1 cellular context compared by ENCODE assay signal in the genomic region with DNA sequence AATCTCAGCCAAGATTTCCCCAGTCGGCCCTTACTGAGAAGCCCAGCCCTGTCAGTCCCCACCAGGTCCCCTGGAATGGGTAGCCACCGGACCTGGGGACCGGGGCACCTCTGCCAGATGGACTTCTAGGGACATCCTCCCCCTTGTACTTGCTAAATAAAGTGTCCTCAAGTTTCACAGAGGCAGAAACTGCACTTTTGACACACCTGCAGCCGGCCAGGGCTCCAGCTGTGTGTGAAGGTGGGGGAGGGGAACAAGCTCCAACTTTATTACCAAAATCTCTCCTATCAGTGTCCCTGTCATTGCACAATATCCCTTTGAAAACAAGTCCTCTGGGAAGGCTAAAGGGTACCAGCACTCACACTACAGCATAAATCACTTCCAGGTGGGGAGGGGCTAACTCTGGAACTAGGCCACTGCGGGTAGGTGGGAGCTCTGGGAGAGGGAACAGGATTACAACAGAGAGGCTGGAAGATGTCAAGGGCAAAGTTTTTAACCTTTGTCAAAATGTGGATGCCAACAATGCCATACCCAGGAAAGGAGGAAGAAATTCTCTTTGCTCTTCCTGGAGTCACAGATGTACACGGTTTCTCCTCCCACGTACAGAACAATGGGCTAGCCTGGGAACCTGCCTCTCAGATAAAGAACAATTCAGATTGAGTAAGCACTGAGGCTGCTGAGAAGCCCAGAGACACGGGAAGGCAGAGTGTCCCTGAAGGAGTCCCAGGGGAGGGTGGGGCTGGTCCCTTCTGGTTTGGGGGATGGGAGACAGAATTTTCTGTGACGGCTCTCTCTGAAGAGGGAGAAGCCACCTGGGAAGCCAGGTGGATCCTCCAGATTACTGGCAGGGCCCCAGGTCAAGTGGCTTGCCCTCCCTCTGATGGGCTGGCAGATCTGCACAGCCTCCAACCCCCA.
TF ChIP-seq lines count a peak whose summit lies in the region.

No MANE protein-coding gene starts in this region.

TF ChIP-seq in HepG2, 621 proteins besides CTCF, POLR2A, EP300 and RAD21 (continued from another document and continues in another):
- TF ChIP-seq SP140L (CRISPR knock-in tag; IDR thresholded peaks at IDR 0.05; ENCODE audit: borderline replicate concordance) = no peak
- no peak for TF ChIP-seq MZF1 (CRISPR knock-in tag; IDR thresholded peaks at IDR 0.05; ENCODE audit: borderline replicate concordance)
- TF ChIP-seq KDM1A (CRISPR knock-in tag; IDR thresholded peaks at IDR 0.05) = peak; percentile 64; the same call in 1 of the 2 replicates
- peak; percentile 59 for TF ChIP-seq THAP11 (CRISPR knock-in tag; IDR thresholded peaks at IDR 0.05)
- TF ChIP-seq SSRP1 (CRISPR knock-in tag; IDR thresholded peaks at IDR 0.05) = no peak
- no peak for TF ChIP-seq NFATC3 (CRISPR knock-in tag; IDR thresholded peaks at IDR 0.05)
- TF ChIP-seq ZNF557 (CRISPR knock-in tag; IDR thresholded peaks at IDR 0.05) = no peak; the same call in 1 of the 2 replicates
- TF ChIP-seq RFXANK (CRISPR knock-in tag; IDR thresholded peaks at IDR 0.05) = no peak
- TF ChIP-seq ZNF792 (CRISPR knock-in tag; IDR thresholded peaks at IDR 0.05) = peak; percentile 74
- 0 out of 2 replicates have a peak, but pooled peaks have one; percentile 16 for TF ChIP-seq ARNT2 (CRISPR knock-in tag; IDR thresholded peaks at IDR 0.05; ENCODE audit: low read depth)
- TF ChIP-seq, protein P1, sequence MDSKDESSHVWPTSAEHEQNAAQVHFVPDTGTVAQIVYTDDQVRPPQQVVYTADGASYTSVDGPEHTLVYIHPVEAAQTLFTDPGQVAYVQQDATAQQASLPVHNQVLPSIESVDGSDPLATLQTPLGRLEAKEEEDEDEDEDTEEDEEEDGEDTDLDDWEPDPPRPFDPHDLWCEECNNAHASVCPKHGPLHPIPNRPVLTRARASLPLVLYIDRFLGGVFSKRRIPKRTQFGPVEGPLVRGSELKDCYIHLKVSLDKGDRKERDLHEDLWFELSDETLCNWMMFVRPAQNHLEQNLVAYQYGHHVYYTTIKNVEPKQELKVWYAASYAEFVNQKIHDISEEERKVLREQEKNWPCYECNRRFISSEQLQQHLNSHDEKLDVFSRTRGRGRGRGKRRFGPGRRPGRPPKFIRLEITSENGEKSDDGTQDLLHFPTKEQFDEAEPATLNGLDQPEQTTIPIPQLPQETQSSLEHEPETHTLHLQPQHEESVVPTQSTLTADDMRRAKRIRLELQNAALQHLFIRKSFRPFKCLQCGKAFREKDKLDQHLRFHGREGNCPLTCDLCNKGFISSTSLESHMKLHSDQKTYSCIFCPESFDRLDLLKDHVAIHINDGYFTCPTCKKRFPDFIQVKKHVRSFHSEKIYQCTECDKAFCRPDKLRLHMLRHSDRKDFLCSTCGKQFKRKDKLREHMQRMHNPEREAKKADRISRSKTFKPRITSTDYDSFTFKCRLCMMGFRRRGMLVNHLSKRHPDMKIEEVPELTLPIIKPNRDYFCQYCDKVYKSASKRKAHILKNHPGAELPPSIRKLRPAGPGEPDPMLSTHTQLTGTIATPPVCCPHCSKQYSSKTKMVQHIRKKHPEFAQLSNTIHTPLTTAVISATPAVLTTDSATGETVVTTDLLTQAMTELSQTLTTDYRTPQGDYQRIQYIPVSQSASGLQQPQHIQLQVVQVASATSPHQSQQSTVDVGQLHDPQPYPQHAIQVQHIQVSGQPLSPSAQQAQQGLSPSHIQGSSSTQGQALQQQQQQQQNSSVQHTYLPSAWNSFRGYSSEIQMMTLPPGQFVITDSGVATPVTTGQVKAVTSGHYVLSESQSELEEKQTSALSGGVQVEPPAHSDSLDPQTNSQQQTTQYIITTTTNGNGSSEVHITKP (CRISPR knock-in tag; IDR thresholded peaks at IDR 0.05; ENCODE audit: low read depth) = peak; percentile 86
- TF ChIP-seq, protein P2, sequence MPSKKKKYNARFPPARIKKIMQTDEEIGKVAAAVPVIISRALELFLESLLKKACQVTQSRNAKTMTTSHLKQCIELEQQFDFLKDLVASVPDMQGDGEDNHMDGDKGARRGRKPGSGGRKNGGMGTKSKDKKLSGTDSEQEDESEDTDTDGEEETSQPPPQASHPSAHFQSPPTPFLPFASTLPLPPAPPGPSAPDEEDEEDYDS (CRISPR knock-in tag; IDR thresholded peaks at IDR 0.05) = peak; percentile 27
- TF ChIP-seq, protein P3, sequence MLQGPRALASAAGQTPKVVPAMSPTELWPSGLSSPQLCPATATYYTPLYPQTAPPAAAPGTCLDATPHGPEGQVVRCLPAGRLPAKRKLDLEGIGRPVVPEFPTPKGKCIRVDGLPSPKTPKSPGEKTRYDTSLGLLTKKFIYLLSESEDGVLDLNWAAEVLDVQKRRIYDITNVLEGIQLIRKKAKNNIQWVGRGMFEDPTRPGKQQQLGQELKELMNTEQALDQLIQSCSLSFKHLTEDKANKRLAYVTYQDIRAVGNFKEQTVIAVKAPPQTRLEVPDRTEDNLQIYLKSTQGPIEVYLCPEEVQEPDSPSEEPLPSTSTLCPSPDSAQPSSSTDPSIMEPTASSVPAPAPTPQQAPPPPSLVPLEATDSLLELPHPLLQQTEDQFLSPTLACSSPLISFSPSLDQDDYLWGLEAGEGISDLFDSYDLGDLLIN (CRISPR knock-in tag; IDR thresholded peaks at IDR 0.05; ENCODE audit: borderline replicate concordance) = no peak
- TF ChIP-seq SP5 (CRISPR knock-in tag; IDR thresholded peaks at IDR 0.05; ENCODE audit: borderline replicate concordance, low read depth) = peak; percentile 58; the same call in 1 of the 2 replicates
- TF ChIP-seq, protein P4, sequence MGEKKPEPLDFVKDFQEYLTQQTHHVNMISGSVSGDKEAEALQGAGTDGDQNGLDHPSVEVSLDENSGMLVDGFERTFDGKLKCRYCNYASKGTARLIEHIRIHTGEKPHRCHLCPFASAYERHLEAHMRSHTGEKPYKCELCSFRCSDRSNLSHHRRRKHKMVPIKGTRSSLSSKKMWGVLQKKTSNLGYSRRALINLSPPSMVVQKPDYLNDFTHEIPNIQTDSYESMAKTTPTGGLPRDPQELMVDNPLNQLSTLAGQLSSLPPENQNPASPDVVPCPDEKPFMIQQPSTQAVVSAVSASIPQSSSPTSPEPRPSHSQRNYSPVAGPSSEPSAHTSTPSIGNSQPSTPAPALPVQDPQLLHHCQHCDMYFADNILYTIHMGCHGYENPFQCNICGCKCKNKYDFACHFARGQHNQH (CRISPR knock-in tag; IDR thresholded peaks at IDR 0.05) = 0 out of 2 replicates have a peak, but pooled peaks have one; percentile 61
- TF ChIP-seq, protein P5, sequence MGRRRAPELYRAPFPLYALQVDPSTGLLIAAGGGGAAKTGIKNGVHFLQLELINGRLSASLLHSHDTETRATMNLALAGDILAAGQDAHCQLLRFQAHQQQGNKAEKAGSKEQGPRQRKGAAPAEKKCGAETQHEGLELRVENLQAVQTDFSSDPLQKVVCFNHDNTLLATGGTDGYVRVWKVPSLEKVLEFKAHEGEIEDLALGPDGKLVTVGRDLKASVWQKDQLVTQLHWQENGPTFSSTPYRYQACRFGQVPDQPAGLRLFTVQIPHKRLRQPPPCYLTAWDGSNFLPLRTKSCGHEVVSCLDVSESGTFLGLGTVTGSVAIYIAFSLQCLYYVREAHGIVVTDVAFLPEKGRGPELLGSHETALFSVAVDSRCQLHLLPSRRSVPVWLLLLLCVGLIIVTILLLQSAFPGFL (CRISPR knock-in tag; IDR thresholded peaks at IDR 0.05) = no peak
- TF ChIP-seq ZNF264 (CRISPR knock-in tag; IDR thresholded peaks at IDR 0.05) = peak; percentile 86; the same call in 1 of the 2 replicates
- TF ChIP-seq BCL6 (CRISPR knock-in tag; IDR thresholded peaks at IDR 0.05) = peak; percentile 81
- peak; percentile 67; the same call in 1 of the 2 replicates for TF ChIP-seq JUND (CRISPR knock-in tag; IDR thresholded peaks at IDR 0.05)
- TF ChIP-seq, protein P6, sequence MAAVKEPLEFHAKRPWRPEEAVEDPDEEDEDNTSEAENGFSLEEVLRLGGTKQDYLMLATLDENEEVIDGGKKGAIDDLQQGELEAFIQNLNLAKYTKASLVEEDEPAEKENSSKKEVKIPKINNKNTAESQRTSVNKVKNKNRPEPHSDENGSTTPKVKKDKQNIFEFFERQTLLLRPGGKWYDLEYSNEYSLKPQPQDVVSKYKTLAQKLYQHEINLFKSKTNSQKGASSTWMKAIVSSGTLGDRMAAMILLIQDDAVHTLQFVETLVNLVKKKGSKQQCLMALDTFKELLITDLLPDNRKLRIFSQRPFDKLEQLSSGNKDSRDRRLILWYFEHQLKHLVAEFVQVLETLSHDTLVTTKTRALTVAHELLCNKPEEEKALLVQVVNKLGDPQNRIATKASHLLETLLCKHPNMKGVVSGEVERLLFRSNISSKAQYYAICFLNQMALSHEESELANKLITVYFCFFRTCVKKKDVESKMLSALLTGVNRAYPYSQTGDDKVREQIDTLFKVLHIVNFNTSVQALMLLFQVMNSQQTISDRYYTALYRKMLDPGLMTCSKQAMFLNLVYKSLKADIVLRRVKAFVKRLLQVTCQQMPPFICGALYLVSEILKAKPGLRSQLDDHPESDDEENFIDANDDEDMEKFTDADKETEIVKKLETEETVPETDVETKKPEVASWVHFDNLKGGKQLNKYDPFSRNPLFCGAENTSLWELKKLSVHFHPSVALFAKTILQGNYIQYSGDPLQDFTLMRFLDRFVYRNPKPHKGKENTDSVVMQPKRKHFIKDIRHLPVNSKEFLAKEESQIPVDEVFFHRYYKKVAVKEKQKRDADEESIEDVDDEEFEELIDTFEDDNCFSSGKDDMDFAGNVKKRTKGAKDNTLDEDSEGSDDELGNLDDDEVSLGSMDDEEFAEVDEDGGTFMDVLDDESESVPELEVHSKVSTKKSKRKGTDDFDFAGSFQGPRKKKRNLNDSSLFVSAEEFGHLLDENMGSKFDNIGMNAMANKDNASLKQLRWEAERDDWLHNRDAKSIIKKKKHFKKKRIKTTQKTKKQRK (IDR thresholded peaks at IDR 0.05; ENCODE audit: low read length) = no peak
- TF ChIP-seq, protein P7, sequence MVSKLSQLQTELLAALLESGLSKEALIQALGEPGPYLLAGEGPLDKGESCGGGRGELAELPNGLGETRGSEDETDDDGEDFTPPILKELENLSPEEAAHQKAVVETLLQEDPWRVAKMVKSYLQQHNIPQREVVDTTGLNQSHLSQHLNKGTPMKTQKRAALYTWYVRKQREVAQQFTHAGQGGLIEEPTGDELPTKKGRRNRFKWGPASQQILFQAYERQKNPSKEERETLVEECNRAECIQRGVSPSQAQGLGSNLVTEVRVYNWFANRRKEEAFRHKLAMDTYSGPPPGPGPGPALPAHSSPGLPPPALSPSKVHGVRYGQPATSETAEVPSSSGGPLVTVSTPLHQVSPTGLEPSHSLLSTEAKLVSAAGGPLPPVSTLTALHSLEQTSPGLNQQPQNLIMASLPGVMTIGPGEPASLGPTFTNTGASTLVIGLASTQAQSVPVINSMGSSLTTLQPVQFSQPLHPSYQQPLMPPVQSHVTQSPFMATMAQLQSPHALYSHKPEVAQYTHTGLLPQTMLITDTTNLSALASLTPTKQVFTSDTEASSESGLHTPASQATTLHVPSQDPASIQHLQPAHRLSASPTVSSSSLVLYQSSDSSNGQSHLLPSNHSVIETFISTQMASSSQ (IDR thresholded peaks at IDR 0.05; ENCODE audit: low read depth) = peak; percentile 44
- TF ChIP-seq, protein P7 (CRISPR knock-in tag; IDR thresholded peaks at IDR 0.05; ENCODE audit: borderline replicate concordance) = no peak
- TF ChIP-seq FOXO1 (CRISPR knock-in tag; IDR thresholded peaks at IDR 0.05) = peak; percentile 88
- no peak for TF ChIP-seq ZNF891 (CRISPR knock-in tag; IDR thresholded peaks at IDR 0.05)
- TF ChIP-seq BRD4 (CRISPR knock-in tag; IDR thresholded peaks at IDR 0.05) = 0 out of 2 replicates have a peak, but pooled peaks have one; percentile 67
- no peak for TF ChIP-seq CREB1 (IDR thresholded peaks at IDR 0.05)
- TF ChIP-seq CREB1 (CRISPR knock-in tag; IDR thresholded peaks at IDR 0.05) = peak; percentile 63; the same call in 1 of the 2 replicates
- TF ChIP-seq ARNTL (CRISPR knock-in tag; IDR thresholded peaks at IDR 0.05) = no peak
- no peak for TF ChIP-seq ZNF17 (CRISPR knock-in tag; IDR thresholded peaks at IDR 0.05)
- TF ChIP-seq, protein P8, sequence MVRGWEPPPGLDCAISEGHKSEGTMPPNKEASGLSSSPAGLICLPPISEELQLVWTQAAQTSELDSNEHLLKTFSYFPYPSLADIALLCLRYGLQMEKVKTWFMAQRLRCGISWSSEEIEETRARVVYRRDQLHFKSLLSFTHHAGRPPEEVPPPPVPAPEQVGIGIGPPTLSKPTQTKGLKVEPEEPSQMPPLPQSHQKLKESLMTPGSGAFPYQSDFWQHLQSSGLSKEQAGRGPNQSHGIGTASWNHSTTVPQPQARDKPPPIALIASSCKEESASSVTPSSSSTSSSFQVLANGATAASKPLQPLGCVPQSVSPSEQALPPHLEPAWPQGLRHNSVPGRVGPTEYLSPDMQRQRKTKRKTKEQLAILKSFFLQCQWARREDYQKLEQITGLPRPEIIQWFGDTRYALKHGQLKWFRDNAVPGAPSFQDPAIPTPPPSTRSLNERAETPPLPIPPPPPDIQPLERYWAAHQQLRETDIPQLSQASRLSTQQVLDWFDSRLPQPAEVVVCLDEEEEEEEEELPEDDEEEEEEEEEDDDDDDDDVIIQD (CRISPR knock-in tag; IDR thresholded peaks at IDR 0.05; ENCODE audit: low read depth) = peak; percentile 79; the same call in 1 of the 2 replicates
- TF ChIP-seq ZBTB7B (CRISPR knock-in tag; IDR thresholded peaks at IDR 0.05) = peak; percentile 80
- peak; percentile 77 for TF ChIP-seq RFXAP (CRISPR knock-in tag; IDR thresholded peaks at IDR 0.05; ENCODE audit: borderline replicate concordance)
- peak; percentile 82 for TF ChIP-seq TGIF2 (CRISPR knock-in tag; IDR thresholded peaks at IDR 0.05)
- TF ChIP-seq ZNF337 (CRISPR knock-in tag; IDR thresholded peaks at IDR 0.05; ENCODE audit: borderline replicate concordance, low read depth) = no peak; the same call in 1 of the 2 replicates
- peak; percentile 64; the same call in 1 of the 2 replicates for TF ChIP-seq ZKSCAN8 (CRISPR knock-in tag; IDR thresholded peaks at IDR 0.05; ENCODE audit: borderline replicate concordance)
- TF ChIP-seq ZNF883 (CRISPR knock-in tag; IDR thresholded peaks at IDR 0.05; ENCODE audit: not compliant biosample characterization) = peak; percentile 12
- no peak for TF ChIP-seq ZNF790 (CRISPR knock-in tag; IDR thresholded peaks at IDR 0.05; ENCODE audit: borderline replicate concordance)
- TF ChIP-seq ZSCAN29 (CRISPR knock-in tag; conservative IDR thresholded peaks at IDR 0.05) = no peak
- peak; percentile 89 for TF ChIP-seq SALL1 (CRISPR knock-in tag; IDR thresholded peaks at IDR 0.05)
- TF ChIP-seq HMGA1 (CRISPR knock-in tag; conservative IDR thresholded peaks at IDR 0.05) = no peak
- peak; percentile 60 for TF ChIP-seq ERF (CRISPR knock-in tag; IDR thresholded peaks at IDR 0.05)
